In genomic region chr13:39038569-39038898, GRCh38 we compare ENCODE assay signal across 8 cellular contexts.
A peak's percentile ranks its signal among the peaks of the same experiment; 100 is the strongest.
DNase-seq lines count a peak whose midpoint lies in the region; ATAC-seq, FAIRE-seq and TF ChIP-seq lines count a peak whose summit lies in the region.

No MANE protein-coding gene starts in this region.

- peak; percentile 18 for ATAC-seq in HG03025 (IDR thresholded peaks at IDR 0.05; ENCODE audit: low FRiP score, unreplicated experiment)
- ATAC-seq in RWPE2 (ENCODE audit: low read depth) = peak; percentile 11; the same call in 2 of the 3 replicates

- H3K27me3 ChIP-seq in RWPE2 (ENCODE audit: insufficient read depth, poor library complexity, severe bottlenecking) = no peaks in the 10 kb centered on the region

- no peaks in the 10 kb centered on the region for H3K9me3 ChIP-seq in RWPE2 (ENCODE audit: severe bottlenecking)

- H3K4me3 ChIP-seq in RWPE2 (ENCODE audit: severe bottlenecking) = peak overlapping the region; percentile 99

- no peak for TF ChIP-seq CTCF in RWPE2 (IDR thresholded peaks at IDR 0.05; ENCODE audit: poor library complexity, severe bottlenecking)
- no peak for TF ChIP-seq CTCF in D721Med (IDR thresholded peaks at IDR 0.05; ENCODE audit: insufficient read depth, missing control alignments)

- DNase-seq in SKM-1 treated with dmso at 0.1 percent for 144 hours (lab: John Stamatoyannopoulos, UW; ENCODE audit: unreplicated experiment) = peak; percentile 31
- DNase-seq in SKM-1 (lab: John Stamatoyannopoulos, UW; ENCODE audit: unreplicated experiment) = no peak
- no peak for DNase-seq in RWPE2 (ENCODE audit: low spot score)
- DNase-seq in amniotic epithelial cell (ENCODE audit: low read depth) = peak; percentile 7
- DNase-seq in iPS-NIHi7 (ENCODE audit: extremely low spot score) = peak; percentile 29
- DNase-seq in stimulated activated CD4-positive, alpha-beta T cell treated with anti-CD3 and anti-CD28 coated beads, Interleukin-2, amount 100 ng/mL, for 48 hours = peak; percentile 47 to 58
- DNase-seq in D721Med (ENCODE audit: insufficient read length, low spot score) = no peak

- H3K4me1 ChIP-seq in RWPE2 (ENCODE audit: insufficient read depth, poor library complexity, severe bottlenecking) = peaks cover 3% of the 10 kb centered on the region

- peak overlapping the region; percentile 47 for H3K27ac ChIP-seq in RWPE2 (ENCODE audit: poor library complexity, severe bottlenecking)

- peaks cover 19% of the 10 kb centered on the region for H3K36me3 ChIP-seq in RWPE2 (ENCODE audit: low read depth)

- FAIRE-seq in D721Med (lab: Jason Lieb, UNC) = no peak

Comparison
In these comparisons a context has a peak if more than half of its experiments do, and no peak if none do; other contexts are left out.
1. DNase-seq: peak in SKM-1 treated with dmso at 0.1 percent for 144 hours (single experiment), amniotic epithelial cell (single experiment), iPS-NIHi7 (single experiment) and stimulated activated CD4-positive, alpha-beta T cell treated with anti-CD3 and anti-CD28 coated beads, Interleukin-2, amount 100 ng/mL, for 48 hours (2 of 2); none in SKM-1 (single experiment), RWPE2 (single experiment) and D721Med (single experiment).